ENCODE assay signal across 16 cellular contexts in genomic region chr13:27110056-27110746, GRCh38.
DNase-seq lines count a peak whose midpoint lies in the region; ATAC-seq and FAIRE-seq lines count a peak whose summit lies in the region.
"Had no signal": no experiment of that assay in that cellular context is flagged by ENCODE, and none has a peak within 500 bp of the region (broad histone marks: within the 10 kb centered on the region; RNA-seq: fewer than 3 reads in every experiment).

No MANE protein-coding gene starts in this region.

- no peaks in the 10 kb centered on the region for H3K9me3 Mint-ChIP-seq in activated T-helper 17 cell treated with anti-CD3 and anti-CD28 coated beads, Interleukin-2, amount 50 U/mL, for 72 hours

- no peak overlapping the region for H3K4me3 Mint-ChIP-seq in activated T-helper 17 cell treated with anti-CD3 and anti-CD28 coated beads, Interleukin-2, amount 50 U/mL, for 72 hours

- H3K36me3 Mint-ChIP-seq in activated T-helper 17 cell treated with anti-CD3 and anti-CD28 coated beads, Interleukin-2, amount 50 U/mL, for 72 hours (ENCODE audit: low read depth), result peaks cover 67% of the 10 kb centered on the region

- peak; percentile 38 for ATAC-seq in activated T-helper 17 cell treated with anti-CD3 and anti-CD28 coated beads, Interleukin-2, amount 50 U/mL, for 72 hours (replicated peaks)
- ATAC-seq: K562, SK-N-SH treated with all-trans-retinoic acid at 6 μM for 48 hours had no signal

- no peak for FAIRE-seq in RCC 7860 (lab: Jason Lieb, UNC)
- FAIRE-seq: K562 had no signal

- H3K27me3 Mint-ChIP-seq in activated T-helper 17 cell treated with anti-CD3 and anti-CD28 coated beads, Interleukin-2, amount 50 U/mL, for 72 hours, result no peaks in the 10 kb centered on the region

- peaks cover 17% of the 10 kb centered on the region for H3K4me1 Mint-ChIP-seq in activated T-helper 17 cell treated with anti-CD3 and anti-CD28 coated beads, Interleukin-2, amount 50 U/mL, for 72 hours

- DNase-seq in COR-L47 (lab: John Stamatoyannopoulos, UW) (peak; percentile 9), DMS153 (lab: John Stamatoyannopoulos, UW) (peak; percentile 18), NCI-H1930 (lab: John Stamatoyannopoulos, UW) (peak; percentile 61 to 71), RCC 7860 (ENCODE audit: low spot score) (no peak), NCI-H510A treated with DMSO at 0.1 percent for 48 hours (lab: John Stamatoyannopoulos, UW) (no peak), OCI-M2 (lab: John Stamatoyannopoulos, UW; ENCODE audit: unreplicated experiment) (no peak)
- DNase-seq: Caco-2, DMS79, NCI-H1694 treated with DMSO at 0.1 percent for 48 hours, NCI-H226, NCI-H526 treated with DMSO at 0.1 percent for 48 hours, Peyer's patch, SHP77 treated with DMSO at 0.1 percent for 48 hours had no signal

- H3K27ac Mint-ChIP-seq in activated T-helper 17 cell treated with anti-CD3 and anti-CD28 coated beads, Interleukin-2, amount 50 U/mL, for 72 hours, result peak overlapping the region; percentile 36

Comparison
In these comparisons a context has a peak if more than half of its experiments do, and no peak if none do; other contexts are left out.
1. DNase-seq: peak in COR-L47 (single experiment), DMS153 (single experiment) and NCI-H1930 (2 of 2); none in RCC 7860 (single experiment), NCI-H510A treated with DMSO at 0.1 percent for 48 hours (single experiment) and OCI-M2 (single experiment).